10 cellular contexts compared by ENCODE assay signal in genomic region chr4:87530868-87531267, GRCh38. TPM values are rescaled to one million over a fixed set of nuclear protein-coding genes. Genes with fewer than 3 reads are reported as not detected.
DNase-seq lines count a peak whose midpoint lies in the region; ATAC-seq and TF ChIP-seq lines count a peak whose summit lies in the region.
"Had no signal": no experiment of that assay in that cellular context is flagged by ENCODE, and none has a peak within 500 bp of the region (broad histone marks: within the 10 kb centered on the region; RNA-seq: fewer than 3 reads in every experiment).

No MANE protein-coding gene starts in this region.

- H3K18ac ChIP-seq in IMR-90 (ENCODE audit: low read depth, low read length), result no peak overlapping the region

- no peaks in the 10 kb centered on the region for H3K9me1 ChIP-seq in IMR-90 (ENCODE audit: insufficient read depth, low read length)

- no TSS peak for BruUV-seq in IMR-90 (replicated peaks; lab: Mats Ljungman, UMichigan)

- POLR2A ChIA-PET in IMR-90 (lab: Charles Lee; ENCODE audit: unreplicated experiment), result no interaction called here

- no peak for TF ChIP-seq RAD21 in IMR-90 (IDR thresholded peaks at IDR 0.05; ENCODE audit: low read length)

- H2AFZ ChIP-seq in IMR-90 (replicated peaks; ENCODE audit: low read length, poor library complexity), result peak overlapping the region; percentile 48

- TF ChIP-seq CTCF in IMR-90 (conservative IDR thresholded peaks at IDR 0.05; ENCODE audit: low read depth, low read length) (no peak), colonic mucosa (IDR thresholded peaks at IDR 0.05) (no peak), left lung (IDR thresholded peaks at IDR 0.05) (no peak), stomach (IDR thresholded peaks at IDR 0.05) (no peak)

- H3K4me3 ChIP-seq in IMR-90 (ENCODE audit: insufficient read depth, low read depth, low read length) (no peak overlapping the region), colonic mucosa (no peak overlapping the region), left lung (no peak overlapping the region), stomach (no peak overlapping the region)

- H2AK5ac ChIP-seq in IMR-90 (ENCODE audit: low read depth, low read length), result no peak overlapping the region

- DNase-seq in IMR-90 (peak; percentile 27), colonic mucosa (peak; percentile 49), left lung (no peak), stomach (peak; percentile 30), NCI-H1436 treated with DMSO at 0.1 percent for 48 hours (lab: John Stamatoyannopoulos, UW) (no peak), NCI-H1417 (lab: John Stamatoyannopoulos, UW) (no peak)
- no peak for DNase-seq in activated CD4-positive, CD25-positive, alpha-beta regulatory T cell (lab: John Stamatoyannopoulos, UW)
- DNase-seq: activated naive CD4-positive, alpha-beta T cell; KG1 had no signal

- H3K4ac ChIP-seq in IMR-90 (ENCODE audit: low read depth, low read length), result no peak overlapping the region

- no peak overlapping the region for H4K91ac ChIP-seq in IMR-90 (ENCODE audit: insufficient read depth, low read depth, low read length)

- H3K4me1 ChIP-seq in IMR-90 (ENCODE audit: control insufficient read depth, insufficient read depth, low read length), result no peaks in the 10 kb centered on the region
- H3K4me1 ChIP-seq in colonic mucosa, result no peaks in the 10 kb centered on the region
- H3K4me1 ChIP-seq in left lung, result peaks cover 3 to 4% of the 10 kb centered on the region in 2 donors
- peaks cover 0 to 21% (median 8%) of the 10 kb centered on the region in 4 donors for H3K4me1 ChIP-seq in stomach

- H2BK20ac ChIP-seq in IMR-90 (ENCODE audit: low read depth, low read length), result no peak overlapping the region

- H4K5ac ChIP-seq in IMR-90 (ENCODE audit: low read depth, low read length), result no peak overlapping the region

- no peak overlapping the region for H3K4me2 ChIP-seq in IMR-90 (ENCODE audit: low read depth, low read length)

- H3K9ac ChIP-seq in IMR-90 (ENCODE audit: low read depth, low read length), result no peak overlapping the region
- H3K9ac ChIP-seq in colonic mucosa (ENCODE audit: low read depth in 2 of 2, low read length in 2 of 2), result no peak overlapping the region

- no peaks in the 10 kb centered on the region for H4K20me1 ChIP-seq in IMR-90 (ENCODE audit: insufficient read depth, low read length)

- no peak overlapping the region for H3K14ac ChIP-seq in IMR-90 (replicated peaks; ENCODE audit: low read depth, low read length)

- no peak overlapping the region for H3K56ac ChIP-seq in IMR-90 (ENCODE audit: extremely low read depth, insufficient read depth, low read length)

- in situ Hi-C loops in IMR-90 (cut with MboI; ENCODE audit: low sequenced_read_pairs), result no loop called here

- no peak overlapping the region for H2BK15ac ChIP-seq in IMR-90 (ENCODE audit: low read depth, low read length)

- no peak overlapping the region for H2BK5ac ChIP-seq in IMR-90 (ENCODE audit: low read depth, low read length, poor library complexity, severe bottlenecking)

- H4K8ac ChIP-seq in IMR-90 (ENCODE audit: low read depth in 2 of 2, low read length in 2 of 2), result no peak overlapping the region

- intact Hi-C loops in IMR-90 (cut with micrococcal nuclease) (no loop called here), colonic mucosa (cut with DNase I) (no loop called here), left lung (cut with DNase I) (no loop called here), stomach (cut with DNase I; ENCODE audit: low total_unique reads) (no loop called here)

- peaks cover 3% of the 10 kb centered on the region; the same call in 1 of the 2 replicates for H3K27me3 ChIP-seq in IMR-90 (ENCODE audit: control insufficient read depth, insufficient read depth, low read length)
- no peaks in the 10 kb centered on the region for H3K27me3 ChIP-seq in colonic mucosa
- no peaks in the 10 kb centered on the region for H3K27me3 ChIP-seq in left lung
- H3K27me3 ChIP-seq in stomach, result no peaks in the 10 kb centered on the region

- no peaks in the 10 kb centered on the region; the same call in 1 of the 2 replicates for H3K9me3 ChIP-seq in IMR-90 (ENCODE audit: control insufficient read depth, insufficient read depth, low read length)
- no peaks in the 10 kb centered on the region for H3K9me3 ChIP-seq in colonic mucosa
- no peaks in the 10 kb centered on the region for H3K9me3 ChIP-seq in left lung
- peaks cover 0 to 4% (median 2%) of the 10 kb centered on the region in 4 donors for H3K9me3 ChIP-seq in stomach

- ATAC-seq in IMR-90 (ENCODE audit: low read depth), result no peak
- ATAC-seq in left lung, result peak; percentile 66
- ATAC-seq in HG03432 (IDR thresholded peaks at IDR 0.05; ENCODE audit: unreplicated experiment), result no peak

- no CpG with 5 or more reads among the region's 4 CpGs for WGBS in IMR-90 (ENCODE audit: extremely low coverage in 2 of 2, insufficient read length in 1 of 2), 2 experiments
- WGBS in stomach, 5 donors, result 30 to 45% (median 42%) methylated on average over 4 of the region's 4 CpGs

- H3K23ac ChIP-seq in IMR-90 (ENCODE audit: low read depth, low read length), result no peak overlapping the region

- H3K36me3 ChIP-seq in IMR-90 (ENCODE audit: control insufficient read depth, insufficient read depth, low read length) (no peaks in the 10 kb centered on the region), colonic mucosa (no peaks in the 10 kb centered on the region), left lung (no peaks in the 10 kb centered on the region), stomach (no peaks in the 10 kb centered on the region)

- TF ChIP-seq POLR2A in IMR-90 (IDR thresholded peaks at IDR 0.05; ENCODE audit: low read depth, low read length) (no peak), stomach (IDR thresholded peaks at IDR 0.05) (no peak)

- dilution Hi-C loops in IMR-90 (cut with HindIII; ENCODE audit: low sequenced_read_pairs, unreplicated experiment), result no loop called here

- H3K79me1 ChIP-seq in IMR-90 (ENCODE audit: low read depth in 1 of 2, low read length in 2 of 2), result no peaks in the 10 kb centered on the region

- no peak overlapping the region for H2BK120ac ChIP-seq in IMR-90 (ENCODE audit: low read depth, low read length)

- CTCF ChIA-PET in IMR-90 (lab: Yijun Ruan, JAX), result no interaction called here

- no peak overlapping the region for H3K27ac ChIP-seq in IMR-90 (ENCODE audit: insufficient read depth, low read length)
- H3K27ac ChIP-seq in colonic mucosa, result peak overlapping the region; percentile 62
- peak overlapping the region; percentile 73 to 89 for H3K27ac ChIP-seq in left lung
- peak overlapping the region in 4 of 5 donors; percentile 61 to 89 (median 83) for H3K27ac ChIP-seq in stomach

- no peak overlapping the region for H2AK9ac ChIP-seq in IMR-90 (replicated peaks; ENCODE audit: low read depth, low read length, poor library complexity)

- TF ChIP-seq EP300 in stomach (IDR thresholded peaks at IDR 0.05), result peak; percentile 97

TF ChIP-seq in IMR-90, 13 proteins besides CTCF, POLR2A, EP300 and RAD21:
- TF ChIP-seq CEBPB (IDR thresholded peaks at IDR 0.05; ENCODE audit: low read depth, low read length) (0 out of 2 replicates have a peak, but pooled peaks have one; percentile 5), MAZ (IDR thresholded peaks at IDR 0.05; ENCODE audit: borderline replicate concordance, low read depth, low read length) (no peak), ELK1 (IDR thresholded peaks at IDR 0.05; ENCODE audit: borderline replicate concordance, low read depth, low read length) (no peak)

RNA-seq across cellular contexts. Expression of gene SPARCL1, which starts 1.7 kb away (rescaled TPM):
- total RNA-seq in IMR-90 (2012; rRNA removed), result not detected in 2 replicates
- not detected in 2 replicates for polyA plus RNA-seq in IMR-90 (2012; rRNA removed)
- not detected in 2 replicates for polyA plus RNA-seq in IMR-90 (2012; cell fraction: cytosol; rRNA removed)
- polyA plus RNA-seq in IMR-90 (2012; cell fraction: nucleus; rRNA removed; ENCODE audit: low replicate concordance), result not detected in 2 replicates
- total RNA-seq in colonic mucosa, result 10 to 100 TPM; 18.4 to 84.0 TPM
- total RNA-seq in left lung, result 100 to 1,000 TPM; 241 to 296 TPM
- total RNA-seq in stomach, result 100 to 1,000 TPM; 173 to 710 (median 607) TPM
- 100 to 1,000 TPM in 1 of 3 donors, 10 to 100 TPM in 2; 36.9 to 191 (median 69.3) TPM for polyA plus RNA-seq in stomach

Comparison
In these comparisons a context has a peak if more than half of its experiments do, and no peak if none do; other contexts are left out.
1. DNase-seq: peak in IMR-90 (single experiment), colonic mucosa (single experiment) and stomach (single experiment); none in left lung (0 of 2), NCI-H1436 treated with DMSO at 0.1 percent for 48 hours (single experiment), NCI-H1417 (0 of 3) and activated CD4-positive, CD25-positive, alpha-beta regulatory T cell (0 of 4).
2. RNA of gene SPARCL1, which starts 1.7 kb away (total RNA-seq): 173 to 710 TPM in stomach, 241 to 296 TPM in left lung and 18.4 to 84.0 TPM in colonic mucosa; not detected in IMR-90; every median in the first group is over 10 times any median in the second.